In the genomic region with DNA sequence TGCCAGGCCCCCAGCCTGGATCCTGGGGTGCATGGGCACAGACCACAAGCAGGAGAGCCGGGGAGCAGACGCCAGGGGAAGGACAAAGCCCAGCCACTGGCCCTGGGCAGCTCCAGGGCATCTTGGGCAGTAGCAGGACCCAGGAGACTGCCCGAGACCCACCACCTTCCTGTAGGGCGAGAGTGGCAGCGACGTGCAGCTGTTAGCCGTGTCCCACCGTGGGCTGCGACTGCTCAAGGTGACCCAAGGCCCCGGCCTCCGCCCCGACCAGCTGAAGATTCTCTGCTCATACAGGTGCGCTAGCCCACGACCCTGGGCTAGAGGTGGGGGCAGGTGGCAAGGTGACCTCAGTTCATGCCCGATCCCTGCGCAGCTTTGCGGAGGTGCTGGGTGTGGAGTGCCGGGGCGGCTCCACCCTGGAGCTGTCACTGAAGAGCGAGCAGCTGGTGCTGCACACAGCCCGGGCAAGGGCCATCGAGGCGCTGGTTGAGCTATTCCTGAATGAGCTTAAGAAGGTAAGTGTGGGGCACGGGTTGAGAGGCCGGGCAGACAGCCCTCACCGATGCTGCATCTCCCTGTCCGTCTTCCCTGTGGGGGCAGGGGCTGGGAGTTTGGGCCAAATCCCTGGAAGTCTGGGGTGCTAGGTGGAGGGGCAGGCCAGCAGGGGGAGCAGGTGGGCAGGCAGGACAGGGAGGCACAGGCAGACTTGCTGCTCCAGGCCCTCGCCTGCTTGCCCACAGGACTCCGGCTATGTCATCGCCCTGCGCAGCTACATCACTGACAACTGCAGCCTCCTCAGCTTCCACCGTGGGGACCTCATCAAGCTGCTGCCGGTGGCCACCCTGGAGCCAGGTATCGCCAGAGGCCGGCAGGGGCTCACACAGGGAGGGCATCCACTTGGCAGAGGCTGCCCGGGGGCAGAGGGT, we compare ENCODE assay signal across 1 cellular context.
A peak's percentile ranks its signal among the peaks of the same experiment; 100 is the strongest.
TF ChIP-seq lines count a peak whose summit lies in the region.

No MANE protein-coding gene starts in this region.

TF ChIP-seq in H1, 55 proteins besides CTCF, POLR2A, EP300 and RAD21:
- TF ChIP-seq RNF2 (IDR thresholded peaks at IDR 0.05; ENCODE audit: borderline replicate concordance, low read depth, low read length, missing control alignments, poor library complexity, severe bottlenecking) (no peak), TAF7 (optimal IDR thresholded peaks at IDR 0.05; ENCODE audit: borderline replicate concordance, low read depth, low read length) (peak; percentile 23), SP1 (IDR thresholded peaks at IDR 0.05; ENCODE audit: low read depth, low read length) (no peak), CREB1 (IDR thresholded peaks at IDR 0.05) (peak; percentile 92), CTBP2 (IDR thresholded peaks at IDR 0.05; ENCODE audit: borderline replicate concordance, insufficient read depth, insufficient read length, low read length) (no peak), SIN3A (conservative IDR thresholded peaks at IDR 0.05 in 1 of 2, IDR thresholded peaks at IDR 0.05 in 1 of 2; ENCODE audit: low read depth in 1 of 2, low read length in 2 of 2) (0 out of 4 replicates have a peak, but pooled peaks of 1 of the 2 experiments have one; percentile 22), POLR2AphosphoS5 (IDR thresholded peaks at IDR 0.05; ENCODE audit: low read depth, low read length) (0 out of 2 replicates have a peak, but pooled peaks have one; percentile 7), TBP (IDR thresholded peaks at IDR 0.05; ENCODE audit: low read depth, low read length) (0 out of 2 replicates have a peak, but pooled peaks have one; percentile 21), GABPA (IDR thresholded peaks at IDR 0.05; ENCODE audit: borderline replicate concordance, insufficient read depth, low read length) (peak; percentile 66; the same call in 1 of the 2 replicates)
- TF ChIP-seq, protein P1, sequence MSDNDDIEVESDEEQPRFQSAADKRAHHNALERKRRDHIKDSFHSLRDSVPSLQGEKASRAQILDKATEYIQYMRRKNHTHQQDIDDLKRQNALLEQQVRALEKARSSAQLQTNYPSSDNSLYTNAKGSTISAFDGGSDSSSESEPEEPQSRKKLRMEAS (IDR thresholded peaks at IDR 0.05) = peak; percentile 40; the same call in 1 of the 2 replicates
